ENCODE assay signal across 1 cellular context in the genomic region with DNA sequence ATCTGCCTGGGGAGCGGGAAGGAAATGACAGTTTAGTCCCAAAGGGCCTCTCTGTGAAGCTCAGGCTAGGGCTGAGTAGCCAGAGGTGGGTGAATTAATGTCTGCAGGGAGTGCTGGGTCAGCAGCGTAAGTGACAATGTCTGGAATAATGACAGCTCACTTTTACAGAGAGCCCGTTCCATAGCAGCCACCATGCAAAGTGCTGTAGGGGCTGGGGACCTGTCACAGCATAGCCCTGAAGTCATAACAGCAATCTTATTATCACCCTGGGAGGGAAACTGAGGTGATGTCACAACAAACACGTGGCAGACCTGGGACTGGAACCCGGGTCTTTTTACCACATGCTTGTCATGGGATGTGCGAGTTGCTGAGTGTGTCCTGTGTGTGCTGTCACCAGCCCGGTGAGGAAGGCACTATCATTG.
TF ChIP-seq lines count a peak whose summit lies in the region.

No MANE protein-coding gene starts in this region.

TF ChIP-seq in K562, 482 proteins besides CTCF, POLR2A, EP300 and RAD21:
- no peak for TF ChIP-seq NFRKB (IDR thresholded peaks at IDR 0.05; ENCODE audit: low read depth)
- TF ChIP-seq ZBTB34 (CRISPR knock-in tag; IDR thresholded peaks at IDR 0.05) = no peak
- TF ChIP-seq BHLHE40 (IDR thresholded peaks at IDR 0.05; ENCODE audit: low read length) = no peak
- TF ChIP-seq CHD7 (IDR thresholded peaks at IDR 0.05; ENCODE audit: low read depth, low read length) = no peak
- TF ChIP-seq, protein P1, sequence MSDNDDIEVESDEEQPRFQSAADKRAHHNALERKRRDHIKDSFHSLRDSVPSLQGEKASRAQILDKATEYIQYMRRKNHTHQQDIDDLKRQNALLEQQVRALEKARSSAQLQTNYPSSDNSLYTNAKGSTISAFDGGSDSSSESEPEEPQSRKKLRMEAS (CRISPR knock-in tag; IDR thresholded peaks at IDR 0.05) = no peak
- TF ChIP-seq ZC3H8 (IDR thresholded peaks at IDR 0.05) = no peak
- TF ChIP-seq, protein P2, sequence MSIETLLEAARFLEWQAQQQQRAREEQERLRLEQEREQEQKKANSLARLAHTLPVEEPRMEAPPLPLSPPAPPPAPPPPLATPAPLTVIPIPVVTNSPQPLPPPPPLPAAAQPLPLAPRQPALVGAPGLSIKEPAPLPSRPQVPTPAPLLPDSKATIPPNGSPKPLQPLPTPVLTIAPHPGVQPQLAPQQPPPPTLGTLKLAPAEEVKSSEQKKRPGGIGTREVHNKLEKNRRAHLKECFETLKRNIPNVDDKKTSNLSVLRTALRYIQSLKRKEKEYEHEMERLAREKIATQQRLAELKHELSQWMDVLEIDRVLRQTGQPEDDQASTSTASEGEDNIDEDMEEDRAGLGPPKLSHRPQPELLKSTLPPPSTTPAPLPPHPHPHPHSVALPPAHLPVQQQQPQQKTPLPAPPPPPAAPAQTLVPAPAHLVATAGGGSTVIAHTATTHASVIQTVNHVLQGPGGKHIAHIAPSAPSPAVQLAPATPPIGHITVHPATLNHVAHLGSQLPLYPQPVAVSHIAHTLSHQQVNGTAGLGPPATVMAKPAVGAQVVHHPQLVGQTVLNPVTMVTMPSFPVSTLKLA (conservative IDR thresholded peaks at IDR 0.05) = no peak
- TF ChIP-seq HDGF (IDR thresholded peaks at IDR 0.05) = no peak
- no peak for TF ChIP-seq RCOR1 (IDR thresholded peaks at IDR 0.05; ENCODE audit: borderline replicate concordance in 1 of 2, low read depth in 2 of 2, low read length in 2 of 2)
- no peak for TF ChIP-seq EGR1 (conservative IDR thresholded peaks at IDR 0.05)
- TF ChIP-seq PHF20 (IDR thresholded peaks at IDR 0.05; ENCODE audit: partially characterized antibody) = no peak
- TF ChIP-seq PHTF2 (CRISPR knock-in tag; IDR thresholded peaks at IDR 0.05) = no peak
- TF ChIP-seq FOXK2 (conservative IDR thresholded peaks at IDR 0.05 in 1 of 2, IDR thresholded peaks at IDR 0.05 in 1 of 2; ENCODE audit: low read depth in 2 of 2) = no peak
TF ChIP-seq in K562: peak in this region for 0.
